Comparison of ENCODE assay signal across 10 cellular contexts in the genomic region with DNA sequence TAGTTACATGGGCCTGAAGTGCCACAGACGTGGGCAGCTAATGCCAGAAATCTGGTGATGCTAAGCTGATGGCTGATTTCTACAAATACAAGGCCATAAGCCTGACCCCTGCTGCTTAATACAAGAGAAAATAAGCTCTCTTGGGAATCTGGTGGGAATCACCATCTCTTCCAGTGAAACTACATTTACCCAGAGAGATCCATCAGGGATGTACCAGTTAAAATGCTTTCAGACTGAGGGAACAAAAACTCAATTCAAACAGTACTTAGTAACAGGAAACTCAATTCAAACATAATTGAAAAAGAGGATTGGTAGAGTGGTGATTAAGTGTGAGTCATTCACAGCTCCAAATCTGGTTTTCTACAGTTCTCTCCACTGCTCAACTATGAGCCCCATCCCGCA. TPM values are rescaled to one million over a fixed set of nuclear protein-coding genes. Genes with fewer than 3 reads are reported as not detected.
A peak's percentile ranks its signal among the peaks of the same experiment; 100 is the strongest.
DNase-seq lines count a peak whose midpoint lies in the region; ATAC-seq, FAIRE-seq and TF ChIP-seq lines count a peak whose summit lies in the region.
"Had no signal": no experiment of that assay in that cellular context is flagged by ENCODE, and none has a peak within 500 bp of the region (broad histone marks: within the 10 kb centered on the region; RNA-seq: fewer than 3 reads in every experiment).

No MANE protein-coding gene starts in this region.

- ATAC-seq in lower lobe of right lung (no peak), HG03025 (IDR thresholded peaks at IDR 0.05; ENCODE audit: low FRiP score, unreplicated experiment) (no peak)

- no peaks in the 10 kb centered on the region for H3K36me3 ChIP-seq in lower lobe of right lung

- peaks cover 48% of the 10 kb centered on the region for H3K4me1 ChIP-seq in lower lobe of right lung

- intact Hi-C loops in lower lobe of right lung (cut with DNase I) = no loop called here

- no peak for TF ChIP-seq CTCF in lower lobe of right lung (IDR thresholded peaks at IDR 0.05)

- H3K4me3 ChIP-seq in lower lobe of right lung = no peak overlapping the region

- peak; percentile 76 for DNase-seq in A172 (ENCODE audit: low spot score)
- DNase-seq in HS-5 (ENCODE audit: low read depth) = peak; percentile 72
- no peak for DNase-seq in activated naive CD8-positive, alpha-beta T cell treated with anti-CD3 and anti-CD28 coated beads for 36 hours
- no peak for DNase-seq in lower lobe of right lung
- DNase-seq in Ammon's horn (ENCODE audit: low spot score) = no peak
- no peak for DNase-seq in activated gamma-delta T cell treated with Interleukin-2 at 50 U/mL for 16 hours
- DNase-seq in GM12892 (ENCODE audit: insufficient read length) = no peak
- DNase-seq: effector CD4-positive, alpha-beta T cell; NCI-H187 treated with DMSO at 0.1 percent for 48 hours had no signal

- H3K9me3 ChIP-seq in lower lobe of right lung = no peaks in the 10 kb centered on the region

- no peak for TF ChIP-seq POLR2A in GM12892 (IDR thresholded peaks at IDR 0.05; ENCODE audit: low read depth, low read length)

- H3K27ac ChIP-seq in lower lobe of right lung = peak overlapping the region; percentile 99

- H3K27me3 ChIP-seq in lower lobe of right lung (ENCODE audit: low read depth) = no peaks in the 10 kb centered on the region

- FAIRE-seq in GM12892 (lab: Jason Lieb, UNC) = no peak

- H3K4me1 Mint-ChIP-seq in activated naive CD8-positive, alpha-beta T cell treated with anti-CD3 and anti-CD28 coated beads for 36 hours = peaks cover 39% of the 10 kb centered on the region

- peaks cover 7% of the 10 kb centered on the region for H3K36me3 Mint-ChIP-seq in activated naive CD8-positive, alpha-beta T cell treated with anti-CD3 and anti-CD28 coated beads for 36 hours

- peak overlapping the region; percentile 25 for H3K4me3 Mint-ChIP-seq in activated naive CD8-positive, alpha-beta T cell treated with anti-CD3 and anti-CD28 coated beads for 36 hours

- H3K9me3 Mint-ChIP-seq in activated naive CD8-positive, alpha-beta T cell treated with anti-CD3 and anti-CD28 coated beads for 36 hours = no peaks in the 10 kb centered on the region

- peaks cover 50% of the 10 kb centered on the region for H3K27me3 Mint-ChIP-seq in activated naive CD8-positive, alpha-beta T cell treated with anti-CD3 and anti-CD28 coated beads for 36 hours

- H3K27ac Mint-ChIP-seq in activated naive CD8-positive, alpha-beta T cell treated with anti-CD3 and anti-CD28 coated beads for 36 hours = peak overlapping the region; percentile 97

RNA-seq across cellular contexts. Expression of gene CAVIN3, which starts 1.7 kb away (rescaled TPM):
- total RNA-seq in A172 (2014; rRNA removed; shearing (Covaris generic)) = not detected in 2 replicates
- total RNA-seq in activated naive CD8-positive, alpha-beta T cell treated with anti-CD3 and anti-CD28 coated beads for 36 hours = 10 to 100 TPM; 26.3 to 30.0 TPM
- total RNA-seq in lower lobe of right lung = 36.3 TPM
- 0.45 TPM for polyA plus RNA-seq in GM12892 (2012; ENCODE audit: missing spikeins)

Comparison
In these comparisons a context has a peak if more than half of its experiments do, and no peak if none do; other contexts are left out.
1. DNase-seq: peak in A172 (single experiment) and HS-5 (single experiment); none in activated naive CD8-positive, alpha-beta T cell treated with anti-CD3 and anti-CD28 coated beads for 36 hours (single experiment), lower lobe of right lung (single experiment), Ammon's horn (single experiment), activated gamma-delta T cell treated with Interleukin-2 at 50 U/mL for 16 hours (single experiment) and GM12892 (single experiment).
2. RNA of gene CAVIN3, which starts 1.7 kb away (total RNA-seq): 36.3 TPM in lower lobe of right lung (single experiment) and 26.3 to 30.0 TPM in activated naive CD8-positive, alpha-beta T cell treated with anti-CD3 and anti-CD28 coated beads for 36 hours; not detected in A172; every median in the first group is over 10 times any median in the second.